In the genomic region with DNA sequence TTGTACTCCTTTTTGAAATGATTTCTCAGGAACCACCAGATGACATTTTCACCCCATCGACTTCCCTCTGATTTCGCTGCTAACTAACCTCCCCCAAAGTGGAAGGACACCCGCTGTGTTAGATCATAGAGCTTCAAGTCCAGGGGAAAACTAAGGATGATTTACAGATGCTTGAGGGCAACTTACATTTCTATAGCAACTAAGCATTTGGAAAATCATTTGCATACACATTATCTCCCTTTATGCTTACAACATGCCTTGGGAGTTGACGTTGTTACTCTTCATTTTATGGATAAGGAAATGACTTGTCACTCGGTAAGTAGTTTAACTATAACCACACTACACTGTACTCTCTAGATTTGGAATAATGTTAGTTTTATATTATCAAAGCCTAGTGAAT, we compare ENCODE assay signal across 1 cellular context.
TF ChIP-seq lines count a peak whose summit lies in the region.

No MANE protein-coding gene starts in this region.

TF ChIP-seq in neural cell, 6 proteins besides CTCF, POLR2A, EP300 and RAD21 (continued from another document):
- TF ChIP-seq, protein P1, sequence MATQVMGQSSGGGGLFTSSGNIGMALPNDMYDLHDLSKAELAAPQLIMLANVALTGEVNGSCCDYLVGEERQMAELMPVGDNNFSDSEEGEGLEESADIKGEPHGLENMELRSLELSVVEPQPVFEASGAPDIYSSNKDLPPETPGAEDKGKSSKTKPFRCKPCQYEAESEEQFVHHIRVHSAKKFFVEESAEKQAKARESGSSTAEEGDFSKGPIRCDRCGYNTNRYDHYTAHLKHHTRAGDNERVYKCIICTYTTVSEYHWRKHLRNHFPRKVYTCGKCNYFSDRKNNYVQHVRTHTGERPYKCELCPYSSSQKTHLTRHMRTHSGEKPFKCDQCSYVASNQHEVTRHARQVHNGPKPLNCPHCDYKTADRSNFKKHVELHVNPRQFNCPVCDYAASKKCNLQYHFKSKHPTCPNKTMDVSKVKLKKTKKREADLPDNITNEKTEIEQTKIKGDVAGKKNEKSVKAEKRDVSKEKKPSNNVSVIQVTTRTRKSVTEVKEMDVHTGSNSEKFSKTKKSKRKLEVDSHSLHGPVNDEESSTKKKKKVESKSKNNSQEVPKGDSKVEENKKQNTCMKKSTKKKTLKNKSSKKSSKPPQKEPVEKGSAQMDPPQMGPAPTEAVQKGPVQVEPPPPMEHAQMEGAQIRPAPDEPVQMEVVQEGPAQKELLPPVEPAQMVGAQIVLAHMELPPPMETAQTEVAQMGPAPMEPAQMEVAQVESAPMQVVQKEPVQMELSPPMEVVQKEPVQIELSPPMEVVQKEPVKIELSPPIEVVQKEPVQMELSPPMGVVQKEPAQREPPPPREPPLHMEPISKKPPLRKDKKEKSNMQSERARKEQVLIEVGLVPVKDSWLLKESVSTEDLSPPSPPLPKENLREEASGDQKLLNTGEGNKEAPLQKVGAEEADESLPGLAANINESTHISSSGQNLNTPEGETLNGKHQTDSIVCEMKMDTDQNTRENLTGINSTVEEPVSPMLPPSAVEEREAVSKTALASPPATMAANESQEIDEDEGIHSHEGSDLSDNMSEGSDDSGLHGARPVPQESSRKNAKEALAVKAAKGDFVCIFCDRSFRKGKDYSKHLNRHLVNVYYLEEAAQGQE (IDR thresholded peaks at IDR 0.05; ENCODE audit: borderline replicate concordance), result peak; percentile 68
- TF ChIP-seq TAF1 (IDR thresholded peaks at IDR 0.05; ENCODE audit: low read depth), result no peak
- TF ChIP-seq MXI1 (conservative IDR thresholded peaks at IDR 0.05; ENCODE audit: poor library complexity, severe bottlenecking), result no peak
